Comparison of ENCODE assay signal across 24 cellular contexts in genomic region chr1:211609120-211610024, GRCh38. TPM values are rescaled to one million over a fixed set of nuclear protein-coding genes. Genes with fewer than 3 reads are reported as not detected.
A peak's percentile ranks its signal among the peaks of the same experiment; 100 is the strongest.
DNase-seq lines count a peak whose midpoint lies in the region; ATAC-seq and TF ChIP-seq lines count a peak whose summit lies in the region.
"Had no signal": no experiment of that assay in that cellular context is flagged by ENCODE, and none has a peak within 500 bp of the region (broad histone marks: within the 10 kb centered on the region; RNA-seq: fewer than 3 reads in every experiment).

No MANE protein-coding gene starts in this region.

- dilution Hi-C loops in mammary epithelial cell (cut with HindIII; ENCODE audit: low sequenced_read_pairs): no loop called here

- H3K9me3 ChIP-seq in mammary epithelial cell (replicated peaks; ENCODE audit: insufficient read depth, low read length) (no peaks in the 10 kb centered on the region), right lobe of liver (no peaks in the 10 kb centered on the region), tibial artery (no peaks in the 10 kb centered on the region)
- H3K9me3 ChIP-seq: gastrocnemius medialis, left lung, prostate gland had no signal

- WGBS in mammary epithelial cell (ENCODE audit: low coverage, missing lambda C conversion rate): 93% methylated on average over 10 of the region's 10 CpGs
- 36% methylated on average over 10 of the region's 10 CpGs for WGBS in right lobe of liver (ENCODE audit: insufficient coverage, low coverage, low lambda C conversion rate, missing lambda C conversion rate)

- in situ Hi-C loops in mammary epithelial cell (cut with MboI; ENCODE audit: low sequenced_read_pairs in 2 of 2): no loop called here

- H3K9me3 Mint-ChIP-seq in MCF 10A (ENCODE audit: unreplicated experiment): no peaks in the 10 kb centered on the region
- no peaks in the 10 kb centered on the region for H3K9me3 Mint-ChIP-seq in dendritic cell treated with granulocyte-macrophage colony-stimulating factor and Interleukin-4, amounts not matched to agents 40 ng/mL and 50 ng/mL, for 4 days
- H3K9me3 Mint-ChIP-seq: nephron progenitor cell had no signal

- H3K27ac ChIP-seq in mammary epithelial cell (ENCODE audit: insufficient read depth, low read depth, low read length): no peak overlapping the region
- peak overlapping the region; percentile 60 to 71 (median 63) for H3K27ac ChIP-seq in right lobe of liver
- H3K27ac ChIP-seq in tibial artery: peak overlapping the region; percentile 26 to 27
- H3K27ac ChIP-seq: cardiac muscle cell, gastrocnemius medialis, left lung, prostate gland had no signal

- H3K27me3 ChIP-seq in mammary epithelial cell (ENCODE audit: insufficient read depth, low read length) (no peaks in the 10 kb centered on the region), right lobe of liver (no peaks in the 10 kb centered on the region), tibial artery (no peaks in the 10 kb centered on the region)
- H3K27me3 ChIP-seq: cardiac muscle cell, gastrocnemius medialis, hepatocyte, left lung had no signal

- CTCF ChIA-PET in MCF 10A (lab: Yijun Ruan, JAX) (interaction anchor here (0.7 to 5.5 kb wide), 8 partner anchors 25 to 418 kb away, joined by 3 to 36 read pairs (median 3); partner anchors contain the start of gene SLC30A1), mammary epithelial cell (lab: Charles Lee; ENCODE audit: low non-redundant PET) (no interaction called here)

- no peaks in the 10 kb centered on the region for H3K27me3 Mint-ChIP-seq in MCF 10A (ENCODE audit: insufficient read depth, unreplicated experiment)
- H3K27me3 Mint-ChIP-seq in dendritic cell treated with granulocyte-macrophage colony-stimulating factor and Interleukin-4, amounts not matched to agents 40 ng/mL and 50 ng/mL, for 4 days: no peaks in the 10 kb centered on the region

- no peak for TF ChIP-seq POLR2A in right lobe of liver (IDR thresholded peaks at IDR 0.05)

- H3K9ac ChIP-seq in mammary epithelial cell (ENCODE audit: insufficient read depth, low read length): no peak overlapping the region

- TF ChIP-seq CTCF in MCF 10A (IDR thresholded peaks at IDR 0.05; ENCODE audit: unreplicated experiment): no peak
- no peak for TF ChIP-seq CTCF in mammary epithelial cell (conservative IDR thresholded peaks at IDR 0.05 in 1 of 2, IDR thresholded peaks at IDR 0.05 in 1 of 2; ENCODE audit: extremely low read depth in 1 of 2, insufficient read depth in 1 of 2, low read depth in 1 of 2, low read length in 2 of 2)
- TF ChIP-seq CTCF in right lobe of liver (IDR thresholded peaks at IDR 0.05): no peak
- TF ChIP-seq CTCF in tibial artery (IDR thresholded peaks at IDR 0.05): no peak

- H3K4me3 ChIP-seq in mammary epithelial cell (replicated peaks in 1 of 3; ENCODE audit: insufficient read depth in 1 of 3, low read depth in 2 of 3, low read length in 3 of 3) (no peak overlapping the region), right lobe of liver (no peak overlapping the region), tibial artery (no peak overlapping the region)
- H3K4me3 ChIP-seq: cardiac muscle cell, gastrocnemius medialis, hepatocyte, left lung, prostate gland had no signal

- intact Hi-C loops in MCF 10A (cut with micrococcal nuclease): no loop called here
- intact Hi-C loops in mammary epithelial cell (cut with micrococcal nuclease): loop anchor here (5.0 kb wide), 1 partner anchor 32 kb away; the partner anchor contains the start of gene SLC30A1
- intact Hi-C loops in dendritic cell treated with granulocyte-macrophage colony-stimulating factor and Interleukin-4, amounts not matched to agents 40 ng/mL and 50 ng/mL, for 4 days (cut with micrococcal nuclease): no loop called here
- intact Hi-C loops in right lobe of liver (cut with DNase I): no loop called here
- intact Hi-C loops in tibial artery (cut with DNase I; ENCODE audit: low total_unique reads): loop anchor here (5.0 kb wide), 1 partner anchor 32 kb away; the partner anchor contains the start of gene SLC30A1

- ATAC-seq in right lobe of liver (peak; percentile 43 to 79 (median 60)), GM21619 (IDR thresholded peaks at IDR 0.05; ENCODE audit: unreplicated experiment) (no peak), HG02588 (IDR thresholded peaks at IDR 0.05; ENCODE audit: unreplicated experiment) (no peak)
- ATAC-seq: activated CD8-positive, alpha-beta T cell treated with anti-CD3 and anti-CD28 coated beads, Interleukin-2, amount 10 ng/mL, durations not matched to agents 7 days and 5 days; gastrocnemius medialis; left lung had no signal

- H3K36me3 Mint-ChIP-seq in MCF 10A (ENCODE audit: insufficient read depth, unreplicated experiment): peaks cover 7% of the 10 kb centered on the region
- H3K36me3 Mint-ChIP-seq in dendritic cell treated with granulocyte-macrophage colony-stimulating factor and Interleukin-4, amounts not matched to agents 40 ng/mL and 50 ng/mL, for 4 days (ENCODE audit: low read depth): no peaks in the 10 kb centered on the region

- H3K79me2 ChIP-seq in mammary epithelial cell (ENCODE audit: insufficient read depth, low read length): no peaks in the 10 kb centered on the region
- H3K79me2 ChIP-seq: hepatocyte had no signal

- H3K4me1 ChIP-seq in mammary epithelial cell (ENCODE audit: insufficient read depth, low read length) (peaks cover 14% of the 10 kb centered on the region), right lobe of liver (peaks cover 0 to 50% (median 18%) of the 10 kb centered on the region in 4 donors), tibial artery (peaks cover 0 to 39% (median 23%) of the 10 kb centered on the region in 4 donors)
- H3K4me1 ChIP-seq: prostate gland had no signal

- DNase-seq in MCF 10A (ENCODE audit: unreplicated experiment) (peak; percentile 54), mammary epithelial cell (no peak), right lobe of liver (peak in 1 of 3 donors; percentile 72), tibial artery (no peak), CD1c-positive myeloid dendritic cell (ENCODE audit: extremely low spot score) (no peak)
- DNase-seq: activated CD4-positive, alpha-beta T cell treated with anti-CD3 and anti-CD28 coated beads for 1 hour; activated CD8-positive, alpha-beta T cell treated with anti-CD3 and anti-CD28 coated beads, Interleukin-2, amount 10 ng/mL, durations not matched to agents 7 days and 5 days; activated gamma-delta T cell; activated T-cell treated with anti-CD3 and anti-CD28 coated beads, Interleukin-2, amount 50 U/mL, for 1 hour; gastrocnemius medialis; GOT3; left lung; NCI-H1105 treated with DMSO at 0.1 percent for 48 hours; NCI-H2029 treated with DMSO at 0.1 percent for 48 hours; NCI-H2227 treated with DMSO at 0.1 percent for 48 hours; RPMI8226; stimulated activated CD4-positive, alpha-beta T cell treated with anti-CD3 and anti-CD28 coated beads, Interleukin-2, amount 100 ng/mL, for 24 hours had no signal

- no peak overlapping the region for H3K4me3 Mint-ChIP-seq in MCF 10A (ENCODE audit: unreplicated experiment)
- H3K4me3 Mint-ChIP-seq in dendritic cell treated with granulocyte-macrophage colony-stimulating factor and Interleukin-4, amounts not matched to agents 40 ng/mL and 50 ng/mL, for 4 days: no peak overlapping the region
- H3K4me3 Mint-ChIP-seq: activated CD8-positive, alpha-beta T cell treated with anti-CD3 and anti-CD28 coated beads, Interleukin-2, amount 10 ng/mL, durations not matched to agents 7 days and 5 days; nephron progenitor cell had no signal

- no peak overlapping the region for H2AFZ ChIP-seq in mammary epithelial cell (ENCODE audit: low read depth, low read length)
- H2AFZ ChIP-seq: hepatocyte had no signal

- no peak overlapping the region for H3K4me2 ChIP-seq in mammary epithelial cell (ENCODE audit: insufficient read depth, low read depth, low read length)
- H3K4me2 ChIP-seq: hepatocyte had no signal

- H4K20me1 ChIP-seq in mammary epithelial cell (ENCODE audit: insufficient read depth, low read length): no peaks in the 10 kb centered on the region

- H3K36me3 ChIP-seq in mammary epithelial cell (ENCODE audit: insufficient read depth, low read length) (no peaks in the 10 kb centered on the region), right lobe of liver (no peaks in the 10 kb centered on the region), tibial artery (no peaks in the 10 kb centered on the region)
- H3K36me3 ChIP-seq: cardiac muscle cell, gastrocnemius medialis, left lung, prostate gland had no signal

- H3K27ac Mint-ChIP-seq in MCF 10A (ENCODE audit: low read depth, unreplicated experiment): no peak overlapping the region
- H3K27ac Mint-ChIP-seq in dendritic cell treated with granulocyte-macrophage colony-stimulating factor and Interleukin-4, amounts not matched to agents 40 ng/mL and 50 ng/mL, for 4 days: peak overlapping the region; percentile 73
- H3K27ac Mint-ChIP-seq: activated CD8-positive, alpha-beta T cell treated with anti-CD3 and anti-CD28 coated beads, Interleukin-2, amount 10 ng/mL, durations not matched to agents 7 days and 5 days; nephron progenitor cell had no signal

- BruUV-seq in MCF 10A (replicated peaks; lab: Mats Ljungman, UMichigan): no TSS peak
- BruUV-seq in mammary epithelial cell (replicated peaks; lab: Mats Ljungman, UMichigan): no TSS peak

- POLR2A ChIA-PET in MCF 10A (lab: Yijun Ruan, JAX): interaction anchor here (0.9 to 7.3 kb wide), 3 partner anchors 31 to 1769 kb away, joined by 3 to 81 read pairs (median 3); partner anchors contain the start of gene SLC30A1

- H3K4me1 Mint-ChIP-seq in MCF 10A (ENCODE audit: insufficient read depth, unreplicated experiment): peaks cover 38% of the 10 kb centered on the region
- peaks cover 78% of the 10 kb centered on the region for H3K4me1 Mint-ChIP-seq in dendritic cell treated with granulocyte-macrophage colony-stimulating factor and Interleukin-4, amounts not matched to agents 40 ng/mL and 50 ng/mL, for 4 days (ENCODE audit: low read depth)

RNA-seq across cellular contexts. Expression of gene SLC30A1, which starts 30.4 kb away (rescaled TPM):
- total RNA-seq in MCF 10A (2022) (87.0 and 94.1 TPM in 2 replicates), mammary epithelial cell (10 to 100 TPM; 30.2 to 63.0 TPM), right lobe of liver (10 to 100 TPM; 23.2 to 72.9 (median 48.2) TPM)
- 6.6 TPM for polyA plus RNA-seq in mammary epithelial cell
- 18.0 TPM for polyA minus RNA-seq in mammary epithelial cell

Comparison
In these comparisons a context has a peak if more than half of its experiments do, and no peak if none do; other contexts are left out.
1. intact Hi-C loops: an anchor here in mammary epithelial cell (5.0 kb wide) and tibial artery (5.0 kb wide); none called in MCF 10A, dendritic cell treated with granulocyte-macrophage colony-stimulating factor and Interleukin-4, amounts not matched to agents 40 ng/mL and 50 ng/mL, for 4 days and right lobe of liver.
2. ATAC-seq: peak in right lobe of liver (4 of 4); none in GM21619 (single experiment) and HG02588 (single experiment).